Comparison of ENCODE assay signal across 9 cellular contexts in genomic region chr1:65264197-65264929, GRCh38. TPM values are rescaled to one million over a fixed set of nuclear protein-coding genes. Genes with fewer than 3 reads are reported as not detected.
DNase-seq lines count a peak whose midpoint lies in the region; ATAC-seq and TF ChIP-seq lines count a peak whose summit lies in the region.
"Had no signal": no experiment of that assay in that cellular context is flagged by ENCODE, and none has a peak within 500 bp of the region (broad histone marks: within the 10 kb centered on the region; RNA-seq: fewer than 3 reads in every experiment).

No MANE protein-coding gene starts in this region.

- no peak for TF ChIP-seq POLR2A in right lobe of liver (IDR thresholded peaks at IDR 0.05)
- no peak for TF ChIP-seq POLR2A in suprapubic skin (IDR thresholded peaks at IDR 0.05)

- TF ChIP-seq CTCF in colonic mucosa (IDR thresholded peaks at IDR 0.05) (no peak), right lobe of liver (IDR thresholded peaks at IDR 0.05) (no peak), suprapubic skin (IDR thresholded peaks at IDR 0.05) (no peak)

- 18% methylated on average over 14 of the region's 15 CpGs for WGBS in right lobe of liver (ENCODE audit: insufficient coverage, low coverage, low lambda C conversion rate, missing lambda C conversion rate)
- WGBS in suprapubic skin, result 13% methylated on average over 15 of the region's 15 CpGs

- intact Hi-C loops in colonic mucosa (cut with DNase I), result no loop called here
- intact Hi-C loops in right lobe of liver (cut with DNase I), result no loop called here

- peaks cover 5% of the 10 kb centered on the region for H3K4me1 ChIP-seq in colonic mucosa
- H3K4me1 ChIP-seq in right lobe of liver, result peaks cover 0 to 11% (median 0%) of the 10 kb centered on the region in 4 donors
- H3K4me1 ChIP-seq in suprapubic skin, result peaks cover 17% of the 10 kb centered on the region

- TF ChIP-seq EP300 in suprapubic skin (IDR thresholded peaks at IDR 0.05), result no peak

- peak; percentile 20 to 42 (median 37) for ATAC-seq in right lobe of liver
- ATAC-seq in GM18868 (IDR thresholded peaks at IDR 0.05; ENCODE audit: unreplicated experiment), result no peak

- H3K27me3 ChIP-seq in colonic mucosa (no peaks in the 10 kb centered on the region), right lobe of liver (no peaks in the 10 kb centered on the region), suprapubic skin (peaks cover 8% of the 10 kb centered on the region)

- H3K4me3 ChIP-seq in colonic mucosa (no peak overlapping the region), right lobe of liver (peak overlapping the region in 1 of 3 donors; percentile 29), suprapubic skin (peak overlapping the region; percentile 60)

- H3K27ac ChIP-seq in colonic mucosa (no peak overlapping the region), right lobe of liver (no peak overlapping the region), suprapubic skin (no peak overlapping the region)
- H3K27ac ChIP-seq: 22Rv1 had no signal

- no peak overlapping the region for H3K9ac ChIP-seq in colonic mucosa (ENCODE audit: low read depth in 2 of 2, low read length in 2 of 2)

- H3K9me3 ChIP-seq in colonic mucosa, result no peaks in the 10 kb centered on the region
- no peaks in the 10 kb centered on the region for H3K9me3 ChIP-seq in right lobe of liver
- H3K9me3 ChIP-seq in suprapubic skin, result no peaks in the 10 kb centered on the region

- no peaks in the 10 kb centered on the region for H3K36me3 ChIP-seq in colonic mucosa
- H3K36me3 ChIP-seq in right lobe of liver, result no peaks in the 10 kb centered on the region
- H3K36me3 ChIP-seq in suprapubic skin, result no peaks in the 10 kb centered on the region

- DNase-seq in DMS53 (lab: John Stamatoyannopoulos, UW), result peak; percentile 65
- no peak for DNase-seq in DMS53 treated with DMSO at 0.1 percent for 48 hours (lab: John Stamatoyannopoulos, UW; ENCODE audit: unreplicated experiment)
- peak; percentile 91 to 96 for DNase-seq in NCI-H526 (lab: John Stamatoyannopoulos, UW)
- DNase-seq in colonic mucosa, result peak; percentile 38
- DNase-seq in right lobe of liver, result no peak
- no peak for DNase-seq in suprapubic skin (ENCODE audit: low spot score in 2 of 2)
- no peak for DNase-seq in HK-2 (ENCODE audit: unreplicated experiment)

RNA-seq across cellular contexts. Expression of gene DNAJC6, which starts 45.0 kb away (rescaled TPM):
- total RNA-seq in colonic mucosa, result 1 to 10 TPM; 1.3 to 2.2 TPM
- total RNA-seq in right lobe of liver, result 1 to 10 TPM in 3 of 6 experiments, under 1 TPM in 3; 0.46 to 2.9 (median 1.2) TPM
- 1 to 10 TPM; 1.7 to 3.8 (median 3.5) TPM for total RNA-seq in suprapubic skin

Comparison
In these comparisons a context has a peak if more than half of its experiments do, and no peak if none do; other contexts are left out.
1. DNase-seq: peak in DMS53 (single experiment), NCI-H526 (2 of 2) and colonic mucosa (single experiment); none in DMS53 treated with DMSO at 0.1 percent for 48 hours (single experiment), right lobe of liver (0 of 3), suprapubic skin (0 of 2) and HK-2 (single experiment).